In the genomic region with DNA sequence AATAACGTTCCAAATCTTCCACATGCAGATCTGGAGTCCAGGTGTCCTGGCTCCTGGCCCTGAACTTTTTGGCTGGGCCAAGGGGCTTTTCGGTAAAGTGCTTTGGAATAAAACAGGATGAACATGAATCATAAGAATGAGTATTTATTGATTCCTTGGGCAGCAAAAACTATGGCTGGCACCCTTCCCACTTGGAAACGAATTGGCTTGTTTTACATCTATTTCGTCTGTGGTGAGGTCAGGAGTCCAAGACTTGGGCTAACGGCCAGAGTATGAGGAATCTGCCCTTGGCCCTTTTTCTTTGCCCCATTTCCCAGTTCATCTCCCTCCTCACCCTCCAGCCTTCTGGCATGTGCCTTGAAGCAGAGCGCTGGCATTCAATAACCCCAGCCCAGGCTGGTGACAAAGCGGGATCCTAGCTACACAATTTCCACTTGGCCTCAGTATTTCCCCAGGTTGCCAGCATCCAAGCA, we compare ENCODE assay signal across 10 cellular contexts. TPM values are rescaled to one million over a fixed set of nuclear protein-coding genes. Genes with fewer than 3 reads are reported as not detected.
DNase-seq lines count a peak whose midpoint lies in the region; ATAC-seq and TF ChIP-seq lines count a peak whose summit lies in the region.
"Had no signal": no experiment of that assay in that cellular context is flagged by ENCODE, and none has a peak within 500 bp of the region (broad histone marks: within the 10 kb centered on the region; RNA-seq: fewer than 3 reads in every experiment).

No MANE protein-coding gene starts in this region.

- peaks cover 20% of the 10 kb centered on the region for H3K4me1 ChIP-seq in KMS-11 (ENCODE audit: low read depth, poor library complexity, severe bottlenecking)

- no peaks in the 10 kb centered on the region for H3K9me3 Mint-ChIP-seq in naive B cell
- H3K9me3 Mint-ChIP-seq in activated CD4-positive, alpha-beta memory T cell treated with anti-CD3 and anti-CD28 coated beads, Interleukin-2, amount 10 ng/mL, durations not matched to agents 7 days and 5 days: no peaks in the 10 kb centered on the region

- peak overlapping the region in 2 of 6 donors; percentile 1 to 37 for H3K27ac Mint-ChIP-seq in naive B cell
- no peak overlapping the region for H3K27ac Mint-ChIP-seq in activated CD4-positive, alpha-beta memory T cell treated with anti-CD3 and anti-CD28 coated beads, Interleukin-2, amount 10 ng/mL, durations not matched to agents 7 days and 5 days

- H3K36me3 Mint-ChIP-seq in naive B cell: no peaks in the 10 kb centered on the region
- peaks cover 5% of the 10 kb centered on the region for H3K36me3 Mint-ChIP-seq in activated CD4-positive, alpha-beta memory T cell treated with anti-CD3 and anti-CD28 coated beads, Interleukin-2, amount 10 ng/mL, durations not matched to agents 7 days and 5 days (ENCODE audit: low read depth)

- CTCF ChIA-PET in activated CD4-positive, alpha-beta memory T cell treated with anti-CD3 and anti-CD28 coated beads, Interleukin-2, amount 10 ng/mL, durations not matched to agents 7 days and 5 days (lab: Charles Lee): interaction anchor here (1.7 kb wide), 1 partner anchor 14 kb away, joined by 6 read pairs; no protein-coding TSS in a partner anchor

- DNase-seq in AG10803 (ENCODE audit: low read depth) (peak; percentile 85), dorsolateral prefrontal cortex (peak in 2 of 10 donors; percentile 38 to 51), naive B cell (no peak), COLO668 (lab: John Stamatoyannopoulos, UW; ENCODE audit: unreplicated experiment) (no peak), NCI-H748 treated with DMSO at 0.1 percent for 48 hours (lab: John Stamatoyannopoulos, UW) (no peak), SIG-M5 treated with dmso at 0.1 percent for 504 hours (lab: John Stamatoyannopoulos, UW; ENCODE audit: unreplicated experiment) (no peak)
- no peak for DNase-seq in activated CD4-positive, alpha-beta memory T cell treated with anti-CD3 and anti-CD28 coated beads, Interleukin-2, amount 10 ng/mL, durations not matched to agents 7 days and 5 days
- DNase-seq: NCI-H2081 had no signal

- H3K27me3 ChIP-seq in KMS-11 (ENCODE audit: insufficient read depth, low read depth) (no peaks in the 10 kb centered on the region), dorsolateral prefrontal cortex (no peaks in the 10 kb centered on the region)

- H2AFZ ChIP-seq in KMS-11 (ENCODE audit: low read depth): no peak overlapping the region

- TF ChIP-seq CTCF in AG10803 (conservative IDR thresholded peaks at IDR 0.05; ENCODE audit: low read length): no peak
- TF ChIP-seq CTCF in KMS-11 (conservative IDR thresholded peaks at IDR 0.05; ENCODE audit: low read depth, low read length): no peak
- TF ChIP-seq CTCF in dorsolateral prefrontal cortex (IDR thresholded peaks at IDR 0.05 in 54 of 56, conservative IDR thresholded peaks at IDR 0.05 in 2 of 56; ENCODE audit: low read depth in 1 of 56, partially characterized antibody in 56 of 56): no peak

- ATAC-seq in naive B cell (ENCODE audit: low read depth in 2 of 2): no peak

- intact Hi-C loops in dorsolateral prefrontal cortex (cut with DNase I): no loop called here

- no peaks in the 10 kb centered on the region for H4K20me1 ChIP-seq in KMS-11 (ENCODE audit: insufficient read depth)

- H3K4me1 Mint-ChIP-seq in naive B cell: peaks cover 6 to 17% (median 13%) of the 10 kb centered on the region in 3 donors
- H3K4me1 Mint-ChIP-seq in activated CD4-positive, alpha-beta memory T cell treated with anti-CD3 and anti-CD28 coated beads, Interleukin-2, amount 10 ng/mL, durations not matched to agents 7 days and 5 days: peaks cover 10% of the 10 kb centered on the region

- peak overlapping the region in 5 of 8 donors; percentile 30 to 100 (median 56) for H3K4me3 Mint-ChIP-seq in naive B cell
- H3K4me3 Mint-ChIP-seq in activated CD4-positive, alpha-beta memory T cell treated with anti-CD3 and anti-CD28 coated beads, Interleukin-2, amount 10 ng/mL, durations not matched to agents 7 days and 5 days: no peak overlapping the region

- H3K27ac ChIP-seq in KMS-11 (no peak overlapping the region), dorsolateral prefrontal cortex (peak overlapping the region in 54 of 59 donors; percentile 5 to 100 (median 99))

- H3K9ac ChIP-seq in KMS-11: no peak overlapping the region

- POLR2A ChIA-PET in activated CD4-positive, alpha-beta memory T cell treated with anti-CD3 and anti-CD28 coated beads, Interleukin-2, amount 10 ng/mL, durations not matched to agents 7 days and 5 days (lab: Charles Lee): interaction anchor here (4.2 kb wide), 1 partner anchor 23 kb away, joined by 26 read pairs; no protein-coding TSS in a partner anchor

- H3K27me3 Mint-ChIP-seq in naive B cell: no peaks in the 10 kb centered on the region
- no peaks in the 10 kb centered on the region for H3K27me3 Mint-ChIP-seq in activated CD4-positive, alpha-beta memory T cell treated with anti-CD3 and anti-CD28 coated beads, Interleukin-2, amount 10 ng/mL, durations not matched to agents 7 days and 5 days

- peaks cover 23% of the 10 kb centered on the region; the same call in 1 of the 2 replicates for H3K79me2 ChIP-seq in KMS-11 (ENCODE audit: insufficient read depth, low read depth)

- H3K4me2 ChIP-seq in KMS-11: peak overlapping the region; percentile 6; the same call in 1 of the 2 replicates

- H3K36me3 ChIP-seq in KMS-11 (ENCODE audit: insufficient read depth): no peaks in the 10 kb centered on the region

- H3K4me3 ChIP-seq in AG10803 (ENCODE audit: low read length): no peak overlapping the region; the same call in 1 of the 2 replicates
- no peak overlapping the region for H3K4me3 ChIP-seq in KMS-11 (IDR thresholded peaks at IDR 0.05; ENCODE audit: insufficient read depth, low read depth, low read length)
- peak overlapping the region in 3 of 59 donors; percentile 79 to 91 (median 87) for H3K4me3 ChIP-seq in dorsolateral prefrontal cortex
- H3K4me3 ChIP-seq: lung had no signal

RNA-seq across cellular contexts. Expression of a gene that starts 4.1 kb away (rescaled TPM):
- 10 to 100 TPM; 56.2 to 94.1 (median 72.5) TPM for total RNA-seq in dorsolateral prefrontal cortex
- 10 to 100 TPM; 20.2 to 77.3 (median 43.0) TPM for polyA plus RNA-seq in naive B cell (ENCODE audit: low read depth in 6 of 6)
- 100 to 1,000 TPM; 107 to 110 TPM for total RNA-seq in activated CD4-positive, alpha-beta memory T cell treated with anti-CD3 and anti-CD28 coated beads, Interleukin-2, amount 10 ng/mL, durations not matched to agents 7 days and 5 days

RNA-seq across cellular contexts. Expression of a gene that starts 23.9 kb away (rescaled TPM):
- total RNA-seq in dorsolateral prefrontal cortex: 100 to 1,000 TPM in 119 of 120 experiments, 10 to 100 TPM in 1; 95.4 to 294 (median 207) TPM
- polyA plus RNA-seq in naive B cell (ENCODE audit: low read depth in 6 of 6): 10 to 100 TPM in 3 of 6 donors, 1 to 10 TPM in 3; 6.6 to 14.4 (median 9.4) TPM
- 100 to 1,000 TPM; 106 to 107 TPM for total RNA-seq in activated CD4-positive, alpha-beta memory T cell treated with anti-CD3 and anti-CD28 coated beads, Interleukin-2, amount 10 ng/mL, durations not matched to agents 7 days and 5 days

RNA-seq across cellular contexts. Expression of a gene that starts 36.8 kb away (rescaled TPM):
- total RNA-seq in dorsolateral prefrontal cortex: 10 to 100 TPM; 25.4 to 51.8 (median 37.8) TPM
- 10 to 100 TPM; 39.7 to 69.9 (median 44.8) TPM for polyA plus RNA-seq in naive B cell (ENCODE audit: low read depth in 6 of 6)
- 10 to 100 TPM; 42.2 to 42.7 TPM for total RNA-seq in activated CD4-positive, alpha-beta memory T cell treated with anti-CD3 and anti-CD28 coated beads, Interleukin-2, amount 10 ng/mL, durations not matched to agents 7 days and 5 days

RNA-seq across cellular contexts. Expression of a gene that starts 44.3 kb away (rescaled TPM):
- 1 to 10 TPM in 33 of 120 experiments, under 1 TPM in 62, not detected in 25; 0.08 to 6.2 (median 0.68) TPM for total RNA-seq in dorsolateral prefrontal cortex
- under 1 TPM in 3 of 6 donors, not detected in 3; 0.07 to 0.20 (median 0.12) TPM for polyA plus RNA-seq in naive B cell (ENCODE audit: low read depth in 6 of 6)
- not detected for total RNA-seq in activated CD4-positive, alpha-beta memory T cell treated with anti-CD3 and anti-CD28 coated beads, Interleukin-2, amount 10 ng/mL, durations not matched to agents 7 days and 5 days

RNA-seq across cellular contexts. Expression of a gene that starts 53.1 kb away (rescaled TPM):
- 1 to 10 TPM in 26 of 120 experiments, under 1 TPM in 78, not detected in 16; 0.23 to 3.2 (median 0.64) TPM for total RNA-seq in dorsolateral prefrontal cortex
- polyA plus RNA-seq in naive B cell (ENCODE audit: low read depth in 6 of 6): under 1 TPM in 4 of 6 donors, not detected in 2; 0.19 to 0.43 (median 0.31) TPM
- under 1 TPM in 1 of 2 experiments, not detected in 1; 0.38 TPM for total RNA-seq in activated CD4-positive, alpha-beta memory T cell treated with anti-CD3 and anti-CD28 coated beads, Interleukin-2, amount 10 ng/mL, durations not matched to agents 7 days and 5 days
